ENCODE assay signal across 13 cellular contexts in the genomic region with DNA sequence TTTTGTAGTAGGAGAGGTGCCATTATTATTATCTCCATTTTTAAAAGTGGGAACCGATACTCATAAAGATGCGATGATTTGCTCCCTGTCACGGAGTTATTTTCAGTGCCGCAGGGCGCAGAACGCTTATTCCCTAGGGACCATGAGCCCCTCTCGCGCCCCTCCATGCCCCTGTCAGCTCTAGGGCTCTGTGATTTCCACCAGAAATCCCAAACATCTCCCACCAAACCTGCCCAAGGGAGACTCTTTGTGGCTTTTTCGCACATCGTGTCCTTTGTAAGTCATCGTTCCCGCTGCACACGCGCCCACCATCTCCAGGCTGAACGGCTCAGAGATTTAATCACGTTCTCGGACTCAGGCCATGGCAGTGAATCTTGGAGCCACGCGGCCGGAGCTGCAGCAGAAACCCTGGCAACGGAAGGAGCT.
DNase-seq lines count a peak whose midpoint lies in the region; ATAC-seq lines count a peak whose summit lies in the region.
"Had no signal": no experiment of that assay in that cellular context is flagged by ENCODE, and none has a peak within 500 bp of the region (broad histone marks: within the 10 kb centered on the region; RNA-seq: fewer than 3 reads in every experiment).

No MANE protein-coding gene starts in this region.

- H3K9me3 Mint-ChIP-seq in activated T-cell treated with anti-CD3 and anti-CD28 coated beads, Interleukin-2, amount 50 U/mL, for 4 hours, result no peaks in the 10 kb centered on the region
- H3K9me3 Mint-ChIP-seq: CD4-positive, alpha-beta memory T cell had no signal

- H3K36me3 Mint-ChIP-seq in activated T-cell treated with anti-CD3 and anti-CD28 coated beads, Interleukin-2, amount 50 U/mL, for 4 hours (ENCODE audit: insufficient read depth), result no peaks in the 10 kb centered on the region
- H3K36me3 Mint-ChIP-seq: CD4-positive, alpha-beta memory T cell had no signal

- H3K4me1 Mint-ChIP-seq in activated T-cell treated with anti-CD3 and anti-CD28 coated beads, Interleukin-2, amount 50 U/mL, for 4 hours (ENCODE audit: low read depth), result peaks cover 12% of the 10 kb centered on the region

- H3K4me3 Mint-ChIP-seq in activated T-cell treated with anti-CD3 and anti-CD28 coated beads, Interleukin-2, amount 50 U/mL, for 4 hours, result no peak overlapping the region
- H3K4me3 Mint-ChIP-seq: CD4-positive, alpha-beta memory T cell had no signal

- DNase-seq in SK-N-DZ (ENCODE audit: low spot score) (peak; percentile 77), islet precursor cell (peak; percentile 29), stromal cell of bone marrow (ENCODE audit: low read depth) (peak; percentile 34), NCI-H2029 treated with DMSO at 0.1 percent for 48 hours (lab: John Stamatoyannopoulos, UW) (no peak)
- no peak for DNase-seq in stimulated activated CD4-positive, alpha-beta T cell treated with anti-CD3 and anti-CD28 coated beads, Interleukin-2, amount 100 ng/mL, for 24 hours
- no peak for DNase-seq in activated T-cell treated with anti-CD3 and anti-CD28 coated beads, Interleukin-2, amount 50 U/mL, for 4 hours
- DNase-seq: activated CD4-positive, alpha-beta T cell treated with anti-CD3 and anti-CD28 coated beads, Interleukin-2, amount 50 U/mL, for 48 hours; CD4-positive, alpha-beta memory T cell; cortex of kidney; stimulated activated CD4-positive, alpha-beta T cell treated with anti-CD3 and anti-CD28 coated beads, Interleukin-1b, Interleukin-23, amount 100 ng/mL, for 48 hours; T-helper 9 cell had no signal

- peak; percentile 27 for ATAC-seq in GM18502 (IDR thresholded peaks at IDR 0.05; ENCODE audit: poor library complexity, unreplicated experiment)
- no peak for ATAC-seq in activated T-cell treated with anti-CD3 and anti-CD28 coated beads, Interleukin-2, amount 50 U/mL, for 4 hours
- ATAC-seq: esophagus mucosa had no signal

- no peaks in the 10 kb centered on the region for H3K27me3 Mint-ChIP-seq in activated T-cell treated with anti-CD3 and anti-CD28 coated beads, Interleukin-2, amount 50 U/mL, for 4 hours (ENCODE audit: low read depth)

Comparison
In these comparisons a context has a peak if more than half of its experiments do, and no peak if none do; other contexts are left out.
1. DNase-seq: peak in SK-N-DZ (single experiment), islet precursor cell (single experiment) and stromal cell of bone marrow (single experiment); none in stimulated activated CD4-positive, alpha-beta T cell treated with anti-CD3 and anti-CD28 coated beads, Interleukin-2, amount 100 ng/mL, for 24 hours (0 of 2), activated T-cell treated with anti-CD3 and anti-CD28 coated beads, Interleukin-2, amount 50 U/mL, for 4 hours (single experiment) and NCI-H2029 treated with DMSO at 0.1 percent for 48 hours (single experiment).